ENCODE assay signal across 13 cellular contexts in the genomic region with DNA sequence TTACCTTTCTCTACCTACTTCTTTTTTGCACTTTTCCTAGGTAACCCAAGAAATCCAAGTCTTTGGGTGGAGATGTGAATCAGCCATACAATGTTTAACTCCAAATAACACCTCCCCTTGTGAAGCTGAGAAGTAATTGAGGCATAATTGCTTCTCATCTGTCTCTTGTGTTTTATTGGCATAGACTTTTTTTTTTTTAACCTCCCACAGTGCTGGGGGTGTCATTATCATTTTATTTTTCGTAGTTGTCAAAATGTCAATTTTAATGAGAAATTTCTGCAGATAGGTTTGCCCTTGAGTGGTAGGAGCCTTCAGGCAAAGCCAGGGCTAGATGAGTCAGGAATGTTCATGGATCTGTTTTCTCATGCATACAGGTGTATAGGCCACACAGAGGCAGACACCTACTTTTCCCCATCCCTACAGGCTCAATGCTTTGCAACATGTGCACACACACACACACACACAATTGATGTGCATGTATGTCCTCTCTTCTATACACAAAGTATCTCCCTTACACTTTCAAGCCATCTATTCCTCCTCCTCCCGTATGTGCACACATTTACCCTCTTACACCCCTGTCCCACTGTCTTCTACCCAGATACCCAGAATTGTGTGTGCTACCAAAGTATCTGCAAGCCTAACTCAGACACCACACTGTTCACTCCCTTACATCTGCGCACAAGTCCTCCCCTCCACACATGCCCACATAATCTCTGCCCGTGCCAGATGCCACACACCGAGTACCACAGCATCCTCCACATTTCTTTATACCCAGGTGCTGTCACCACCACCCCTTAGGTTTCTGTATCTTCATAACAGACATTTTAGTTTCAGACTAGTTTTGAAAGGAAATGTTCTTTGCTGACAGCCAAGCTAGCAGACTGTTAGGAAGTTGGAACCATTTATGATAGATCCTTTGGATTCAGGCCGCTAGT. TPM values are rescaled to one million over a fixed set of nuclear protein-coding genes. Genes with fewer than 3 reads are reported as not detected.
DNase-seq lines count a peak whose midpoint lies in the region; ATAC-seq and TF ChIP-seq lines count a peak whose summit lies in the region.
"Had no signal": no experiment of that assay in that cellular context is flagged by ENCODE, and none has a peak within 500 bp of the region (broad histone marks: within the 10 kb centered on the region; RNA-seq: fewer than 3 reads in every experiment).

No MANE protein-coding gene starts in this region.

- peak overlapping the region; percentile 23 for H3K27ac Mint-ChIP-seq in activated T-cell treated with anti-CD3 and anti-CD28 coated beads, Interleukin-2, amount 50 U/mL, for 24 hours

- H3K9ac ChIP-seq in subcutaneous abdominal adipose tissue (ENCODE audit: low read length in 5 of 5): no peak overlapping the region
- no peak overlapping the region for H3K9ac ChIP-seq in SK-N-SH

- H3K9me3 ChIP-seq in PC-9 (ENCODE audit: insufficient read depth, low read depth) (no peaks in the 10 kb centered on the region), subcutaneous abdominal adipose tissue (ENCODE audit: control insufficient read depth in 5 of 5, low read length in 5 of 5) (no peaks in the 10 kb centered on the region), breast epithelium (no peaks in the 10 kb centered on the region), SK-N-SH (no peaks in the 10 kb centered on the region)
- H3K9me3 ChIP-seq: left ventricle myocardium inferior had no signal

- ATAC-seq in foreskin keratinocyte: peak; percentile 33

- TF ChIP-seq CTCF in PC-9 (conservative IDR thresholded peaks at IDR 0.05) (no peak), foreskin keratinocyte (conservative IDR thresholded peaks at IDR 0.05) (no peak), breast epithelium (IDR thresholded peaks at IDR 0.05) (no peak), SK-N-SH (IDR thresholded peaks at IDR 0.05) (no peak)

- no peaks in the 10 kb centered on the region for H3K36me3 ChIP-seq in PC-9 (ENCODE audit: low read depth)
- no peaks in the 10 kb centered on the region for H3K36me3 ChIP-seq in subcutaneous abdominal adipose tissue (ENCODE audit: control insufficient read depth in 5 of 5, insufficient read depth in 5 of 5, low read length in 5 of 5)
- H3K36me3 ChIP-seq in breast epithelium: no peaks in the 10 kb centered on the region
- H3K36me3 ChIP-seq in SK-N-SH (replicated peaks in 1 of 2; ENCODE audit: control insufficient read depth in 1 of 2, insufficient read depth in 2 of 2, low read length in 1 of 2): no peaks in the 10 kb centered on the region
- H3K36me3 ChIP-seq: left ventricle myocardium inferior had no signal

- WGBS in SK-N-SH (ENCODE audit: low lambda C conversion rate): 94% methylated on average over 6 of the region's 6 CpGs

- peaks cover 90% of the 10 kb centered on the region for H3K79me2 ChIP-seq in PC-9 (ENCODE audit: low read depth)
- H3K79me2 ChIP-seq in SK-N-SH (ENCODE audit: insufficient read depth): peaks cover 98% of the 10 kb centered on the region

- CTCF ChIA-PET in PC-9 (lab: Charles Lee): interaction anchor here (0.5 kb wide), 1 partner anchor 622 kb away, joined by 3 read pairs; no protein-coding TSS in a partner anchor
- CTCF ChIA-PET in SK-N-SH (lab: Yijun Ruan, JAX): interaction anchor here (0.9 to 3.4 kb wide), 5 partner anchors 11 to 153 kb away, joined by 3 to 11 read pairs (median 4); no protein-coding TSS in a partner anchor

- no peak for TF ChIP-seq RAD21 in SK-N-SH (IDR thresholded peaks at IDR 0.05; ENCODE audit: low read length)

- no peaks in the 10 kb centered on the region for H3K27me3 Mint-ChIP-seq in activated T-cell treated with anti-CD3 and anti-CD28 coated beads, Interleukin-2, amount 50 U/mL, for 24 hours

- POLR2A ChIA-PET in PC-9 (lab: Charles Lee; ENCODE audit: unreplicated experiment): interaction anchor here (0.6 kb wide), 1 partner anchor 1223 kb away, joined by 7 read pairs; no protein-coding TSS in a partner anchor
- POLR2A ChIA-PET in SK-N-SH (lab: Yijun Ruan, JAX): interaction anchor here (1.2 kb wide), 1 partner anchor 22 kb away, joined by 6 read pairs; the partner anchor contains the start of gene RALY

- no TSS peak for BruUV-seq in PC-9 (replicated peaks; lab: Mats Ljungman, UMichigan)

- DNase-seq in activated T-cell treated with anti-CD3 and anti-CD28 coated beads, Interleukin-2, amount 50 U/mL, for 24 hours: no peak
- DNase-seq in activated T-cell treated with anti-CD3 and anti-CD28 coated beads, Interleukin-2, amount 50 U/mL, for 1 hour: no peak
- DNase-seq in PC-9 (no peak), foreskin keratinocyte (peak in 1 of 2 donors; percentile 43), GM03348 (ENCODE audit: low spot score) (no peak), breast epithelium (ENCODE audit: low spot score in 2 of 2) (no peak), SK-N-SH (no peak)
- DNase-seq: dorsolateral prefrontal cortex; left ventricle myocardium inferior; NCI-H82; stimulated activated CD4-positive, alpha-beta T cell treated with anti-CD3 and anti-CD28 coated beads, Interleukin-12 subunit alpha, Interleukin-12 subunit beta, amount 100 ng/mL, for 4 hours; SW 1271 had no signal

- H2AFZ ChIP-seq in PC-9: no peak overlapping the region
- H2AFZ ChIP-seq in SK-N-SH (ENCODE audit: low read depth): no peak overlapping the region

- no peaks in the 10 kb centered on the region; the same call in 1 of the 2 replicates for H3F3A ChIP-seq in PC-9 (ENCODE audit: insufficient read depth, low read depth)
- peaks cover 22% of the 10 kb centered on the region for H3F3A ChIP-seq in SK-N-SH (replicated peaks; ENCODE audit: insufficient read depth)

- H3K4me3 Mint-ChIP-seq in activated T-cell treated with anti-CD3 and anti-CD28 coated beads, Interleukin-2, amount 50 U/mL, for 24 hours: no peak overlapping the region

- no peak for TF ChIP-seq POLR2A in breast epithelium (IDR thresholded peaks at IDR 0.05)

- H3K27ac ChIP-seq in PC-9: peak overlapping the region; percentile 7; the same call in 1 of the 2 replicates
- H3K27ac ChIP-seq in foreskin keratinocyte: no peak overlapping the region
- peak overlapping the region; percentile 59 for H3K27ac ChIP-seq in subcutaneous abdominal adipose tissue (ENCODE audit: low read depth, low read length)
- H3K27ac ChIP-seq in breast epithelium: no peak overlapping the region
- H3K27ac ChIP-seq in SK-N-SH (ENCODE audit: low read depth in 2 of 2, low read length in 1 of 2): no peak overlapping the region
- H3K27ac ChIP-seq: left ventricle myocardium inferior had no signal

- H3K9me3 Mint-ChIP-seq in activated T-cell treated with anti-CD3 and anti-CD28 coated beads, Interleukin-2, amount 50 U/mL, for 24 hours: no peaks in the 10 kb centered on the region

- intact Hi-C loops in PC-9 (cut with micrococcal nuclease; ENCODE audit: unreplicated experiment): no loop called here
- intact Hi-C loops in breast epithelium (cut with DNase I; ENCODE audit: low total_unique reads): no loop called here

- H3K4me1 ChIP-seq in PC-9 (replicated peaks; ENCODE audit: insufficient read depth) (no peaks in the 10 kb centered on the region), foreskin keratinocyte (peaks cover 27% of the 10 kb centered on the region), subcutaneous abdominal adipose tissue (ENCODE audit: control insufficient read depth in 5 of 5, insufficient read depth in 5 of 5, low read length in 5 of 5) (peaks cover 4 to 43% (median 39%) of the 10 kb centered on the region in 5 donors), breast epithelium (peaks cover 0 to 2% of the 10 kb centered on the region in 2 donors), SK-N-SH (ENCODE audit: control insufficient read depth in 1 of 2, insufficient read depth in 2 of 2, low read depth in 1 of 2, low read length in 1 of 2) (peaks cover 29 to 45% of the 10 kb centered on the region in 2 experiments)

- H4K20me1 ChIP-seq in PC-9 (ENCODE audit: insufficient read depth) (peaks cover 44% of the 10 kb centered on the region), SK-N-SH (ENCODE audit: insufficient read depth) (peaks cover 96% of the 10 kb centered on the region)

- H3K27me3 ChIP-seq in PC-9 (ENCODE audit: insufficient read depth, low read depth) (no peaks in the 10 kb centered on the region), foreskin keratinocyte (no peaks in the 10 kb centered on the region), subcutaneous abdominal adipose tissue (ENCODE audit: control insufficient read depth in 5 of 5, insufficient read depth in 4 of 5, low read length in 5 of 5) (no peaks in the 10 kb centered on the region), breast epithelium (no peaks in the 10 kb centered on the region), SK-N-SH (ENCODE audit: insufficient read depth) (no peaks in the 10 kb centered on the region)
- H3K27me3 ChIP-seq: dorsolateral prefrontal cortex had no signal

- peaks cover 90% of the 10 kb centered on the region for H3K4me1 Mint-ChIP-seq in activated T-cell treated with anti-CD3 and anti-CD28 coated beads, Interleukin-2, amount 50 U/mL, for 24 hours (ENCODE audit: low read depth)

- peaks cover 25% of the 10 kb centered on the region for H3K36me3 Mint-ChIP-seq in activated T-cell treated with anti-CD3 and anti-CD28 coated beads, Interleukin-2, amount 50 U/mL, for 24 hours (ENCODE audit: low read depth)

- TF ChIP-seq EP300 in SK-N-SH (IDR thresholded peaks at IDR 0.05; ENCODE audit: borderline replicate concordance in 1 of 2, low read depth in 1 of 2, low read length in 1 of 2): no peak

- no peak overlapping the region for H3K4me2 ChIP-seq in PC-9
- H3K4me2 ChIP-seq in SK-N-SH: no peak overlapping the region

- no peak overlapping the region for H3K4me3 ChIP-seq in PC-9
- no peak overlapping the region for H3K4me3 ChIP-seq in subcutaneous abdominal adipose tissue (ENCODE audit: low read depth in 1 of 5, low read length in 5 of 5)
- H3K4me3 ChIP-seq in breast epithelium: no peak overlapping the region
- no peak overlapping the region for H3K4me3 ChIP-seq in SK-N-SH (ENCODE audit: low read depth in 2 of 2, low read length in 1 of 2)
- H3K4me3 ChIP-seq: dorsolateral prefrontal cortex, left ventricle myocardium inferior had no signal

- H3K9me2 ChIP-seq in PC-9 (ENCODE audit: insufficient read depth): no peaks in the 10 kb centered on the region
- no peaks in the 10 kb centered on the region for H3K9me2 ChIP-seq in SK-N-SH

TF ChIP-seq in SK-N-SH, 30 proteins besides CTCF, POLR2A, EP300 and RAD21 (continues in another document):
- TF ChIP-seq RFX5 (IDR thresholded peaks at IDR 0.05; ENCODE audit: low read length) (no peak), GABPA (IDR thresholded peaks at IDR 0.05; ENCODE audit: low read depth) (no peak), SMC3 (IDR thresholded peaks at IDR 0.05; ENCODE audit: low read depth, low read length) (no peak), MAX (IDR thresholded peaks at IDR 0.05; ENCODE audit: low read depth) (no peak)

RNA-seq across cellular contexts. Expression of gene RALY, which starts 22.0 kb away (rescaled TPM):
- total RNA-seq in PC-9 (2021) (214 and 219 TPM in 2 replicates), foreskin keratinocyte (141 and 163 TPM in 2 replicates), breast epithelium (100 to 1,000 TPM in 1 of 3 donors, 10 to 100 TPM in 2; 73.5 to 120 (median 96.4) TPM)
- polyA plus RNA-seq in foreskin keratinocyte (193 and 211 TPM in 2 replicates), SK-N-SH (2012; rRNA removed) (123 and 130 TPM in 2 replicates)
- polyA plus RNA-seq in SK-N-SH (2012; cell fraction: cytosol; rRNA removed): 71.6 and 108 TPM in 2 replicates
- 68.3 and 69.8 TPM in 2 replicates for polyA plus RNA-seq in SK-N-SH (2012; cell fraction: nucleus; rRNA removed)

Comparison
In these comparisons a context has a peak if more than half of its experiments do, and no peak if none do; other contexts are left out.
1. H3K27ac ChIP-seq: peak in PC-9 (single experiment) and subcutaneous abdominal adipose tissue (single experiment); none in foreskin keratinocyte (single experiment), breast epithelium (0 of 2) and SK-N-SH (0 of 2).